8 cellular contexts compared by ENCODE assay signal in genomic region chr17:2215616-2216364, GRCh38.
DNase-seq lines count a peak whose midpoint lies in the region; ATAC-seq and TF ChIP-seq lines count a peak whose summit lies in the region.

No MANE protein-coding gene starts in this region.

- peaks cover 26% of the 10 kb centered on the region for H3K4me1 Mint-ChIP-seq in endodermal cell
- peaks cover 27 to 70% (median 64%) of the 10 kb centered on the region in 7 donors for H3K4me1 Mint-ChIP-seq in naive thymus-derived CD4-positive, alpha-beta T cell

- H3K27ac ChIP-seq in KMS-11 (peak overlapping the region; percentile 90), endodermal cell (ENCODE audit: low read depth, low read length) (peak overlapping the region; percentile 66)
- H3K27ac ChIP-seq in naive thymus-derived CD4-positive, alpha-beta T cell (ENCODE audit: low read depth, low read length): peak overlapping the region; percentile 89

- H3K27ac Mint-ChIP-seq in endodermal cell: peak overlapping the region; percentile 21
- H3K27ac Mint-ChIP-seq in naive thymus-derived CD4-positive, alpha-beta T cell: peak overlapping the region; percentile 94 to 98 (median 97)

- H3K9ac ChIP-seq in KMS-11 (peak overlapping the region; percentile 56), endodermal cell (ENCODE audit: extremely low read depth, low read length, poor library complexity, severe bottlenecking) (no peak overlapping the region)

- peak; percentile 72 for ATAC-seq in GM19467 (IDR thresholded peaks at IDR 0.05; ENCODE audit: unreplicated experiment)
- peak; percentile 98 for ATAC-seq in naive thymus-derived CD4-positive, alpha-beta T cell

- H3K36me3 ChIP-seq in BJ (ENCODE audit: control insufficient read depth, insufficient read depth, low read length) (no peaks in the 10 kb centered on the region), KMS-11 (ENCODE audit: insufficient read depth) (no peaks in the 10 kb centered on the region), endodermal cell (ENCODE audit: control insufficient read depth, insufficient read depth, low read length) (peaks cover 37% of the 10 kb centered on the region)
- H3K36me3 ChIP-seq in naive thymus-derived CD4-positive, alpha-beta T cell (ENCODE audit: control insufficient read depth in 2 of 3, insufficient read depth in 3 of 3, low read length in 3 of 3): no peaks in the 10 kb centered on the region

- intact Hi-C loops in naive thymus-derived CD4-positive, alpha-beta T cell (cut with micrococcal nuclease): loop anchor here (1.0 to 5.0 kb wide), 9 partner anchors 8 to 158 kb away; partner anchors contain the start of genes SGSM2 (in 1 of the 2) and TSR1 (in 1 of the 2)

- H3K9me3 Mint-ChIP-seq in endodermal cell: no peaks in the 10 kb centered on the region
- H3K9me3 Mint-ChIP-seq in naive thymus-derived CD4-positive, alpha-beta T cell: no peaks in the 10 kb centered on the region

- H3K79me2 ChIP-seq in KMS-11 (ENCODE audit: insufficient read depth, low read depth): no peaks in the 10 kb centered on the region

- POLR2A ChIA-PET in BJ (lab: Charles Lee): interaction anchor here (0.6 kb wide), 1 partner anchor 121 kb away, joined by 4 read pairs; no protein-coding TSS in a partner anchor
- POLR2A ChIA-PET in naive thymus-derived CD4-positive, alpha-beta T cell (lab: Charles Lee): interaction anchor here (0.6 to 1.3 kb wide), 3 partner anchors 15 to 20 kb away, joined by 3 to 5 read pairs (median 3); no protein-coding TSS in a partner anchor

- CTCF ChIA-PET in BJ (lab: Yijun Ruan, JAX): interaction anchor here (0.6 to 3.2 kb wide), 8 partner anchors 8 to 160 kb away, joined by 3 to 19 read pairs (median 3); no protein-coding TSS in a partner anchor
- CTCF ChIA-PET in naive thymus-derived CD4-positive, alpha-beta T cell (lab: Charles Lee): interaction anchor here (0.6 to 3.3 kb wide), 3 partner anchors 29 to 1548 kb away, joined by 4 to 13 read pairs (median 4); no protein-coding TSS in a partner anchor

- peaks cover 42% of the 10 kb centered on the region for H3K36me3 Mint-ChIP-seq in endodermal cell (ENCODE audit: low read depth)
- H3K36me3 Mint-ChIP-seq in naive thymus-derived CD4-positive, alpha-beta T cell: peaks cover 3 to 23% (median 8%) of the 10 kb centered on the region in 5 donors

- DNase-seq in BJ (ENCODE audit: low read depth) (peak; percentile 90), endodermal cell (peak; percentile 78), stromal cell of bone marrow (ENCODE audit: low read depth) (peak; percentile 90), COLO829 (ENCODE audit: low spot score) (no peak)
- DNase-seq in activated CD8-positive, alpha-beta memory T cell treated with anti-CD3 and anti-CD28 coated beads for 1 hour (ENCODE audit: extremely low read depth in 1 of 2, low read depth in 1 of 2): peak; percentile 23 to 52
- peak; percentile 43 to 81 (median 77) for DNase-seq in naive thymus-derived CD4-positive, alpha-beta T cell

- no peaks in the 10 kb centered on the region for H3K27me3 Mint-ChIP-seq in endodermal cell (ENCODE audit: insufficient read depth)
- H3K27me3 Mint-ChIP-seq in naive thymus-derived CD4-positive, alpha-beta T cell: no peaks in the 10 kb centered on the region

- H3K4me2 ChIP-seq in KMS-11: peak overlapping the region; percentile 84

- peak overlapping the region; percentile 3 for H3K4me3 ChIP-seq in BJ (ENCODE audit: low read depth, low read length)
- no peak overlapping the region for H3K4me3 ChIP-seq in KMS-11 (IDR thresholded peaks at IDR 0.05; ENCODE audit: insufficient read depth, low read depth, low read length)
- no peak overlapping the region for H3K4me3 ChIP-seq in endodermal cell (ENCODE audit: low read length)
- peak overlapping the region; percentile 40 for H3K4me3 ChIP-seq in naive thymus-derived CD4-positive, alpha-beta T cell (ENCODE audit: low read length)

- TF ChIP-seq CTCF in BJ (IDR thresholded peaks at IDR 0.05; ENCODE audit: insufficient read depth, low read depth, low read length) (no peak), KMS-11 (conservative IDR thresholded peaks at IDR 0.05; ENCODE audit: low read depth, low read length) (no peak), endodermal cell (conservative IDR thresholded peaks at IDR 0.05) (no peak)

- 68 to 72% methylated on average over 13 to 17 of the region's 18 CpGs for WGBS in endodermal cell (ENCODE audit: insufficient coverage in 1 of 2, insufficient read length in 1 of 2), 2 experiments

- H3K4me1 ChIP-seq in KMS-11 (ENCODE audit: low read depth, poor library complexity, severe bottlenecking) (peaks cover 87% of the 10 kb centered on the region), endodermal cell (ENCODE audit: control insufficient read depth, insufficient read depth, low read length) (peaks cover 13% of the 10 kb centered on the region)
- peaks cover 34 to 53% of the 10 kb centered on the region in 2 donors for H3K4me1 ChIP-seq in naive thymus-derived CD4-positive, alpha-beta T cell (ENCODE audit: control insufficient read depth in 2 of 2, insufficient read depth in 2 of 2, low read length in 2 of 2)

- no peaks in the 10 kb centered on the region for H4K20me1 ChIP-seq in KMS-11 (ENCODE audit: insufficient read depth)

- peak overlapping the region; percentile 57 for H2AFZ ChIP-seq in KMS-11 (ENCODE audit: low read depth)

- no peak overlapping the region for H3K4me3 Mint-ChIP-seq in endodermal cell
- H3K4me3 Mint-ChIP-seq in naive thymus-derived CD4-positive, alpha-beta T cell: peak overlapping the region; percentile 74 to 89 (median 80)

- H3K9me3 ChIP-seq in endodermal cell (ENCODE audit: control insufficient read depth, low read length): no peaks in the 10 kb centered on the region
- H3K9me3 ChIP-seq in naive thymus-derived CD4-positive, alpha-beta T cell (ENCODE audit: control insufficient read depth in 2 of 3, low read length in 3 of 3): no peaks in the 10 kb centered on the region

- no peaks in the 10 kb centered on the region for H3K27me3 ChIP-seq in BJ (ENCODE audit: control insufficient read depth, insufficient read depth, low read length)
- no peaks in the 10 kb centered on the region for H3K27me3 ChIP-seq in KMS-11 (ENCODE audit: insufficient read depth, low read depth)
- H3K27me3 ChIP-seq in endodermal cell (ENCODE audit: control insufficient read depth, insufficient read depth, low read length, poor library complexity, severe bottlenecking): no peaks in the 10 kb centered on the region
- H3K27me3 ChIP-seq in naive thymus-derived CD4-positive, alpha-beta T cell (ENCODE audit: control insufficient read depth in 2 of 2, insufficient read depth in 2 of 2, low read length in 2 of 2): no peaks in the 10 kb centered on the region

Comparison
In these comparisons a context has a peak if more than half of its experiments do, and no peak if none do; other contexts are left out.
1. H3K4me3 ChIP-seq: peak in BJ (single experiment) and naive thymus-derived CD4-positive, alpha-beta T cell (single experiment); none in KMS-11 (single experiment) and endodermal cell (single experiment).
2. Peak in every context shown above with its lines, with median percentiles within 50 percentile points of each other: H3K27ac ChIP-seq.